Comparison of ENCODE assay signal across 8 cellular contexts in the genomic region with DNA sequence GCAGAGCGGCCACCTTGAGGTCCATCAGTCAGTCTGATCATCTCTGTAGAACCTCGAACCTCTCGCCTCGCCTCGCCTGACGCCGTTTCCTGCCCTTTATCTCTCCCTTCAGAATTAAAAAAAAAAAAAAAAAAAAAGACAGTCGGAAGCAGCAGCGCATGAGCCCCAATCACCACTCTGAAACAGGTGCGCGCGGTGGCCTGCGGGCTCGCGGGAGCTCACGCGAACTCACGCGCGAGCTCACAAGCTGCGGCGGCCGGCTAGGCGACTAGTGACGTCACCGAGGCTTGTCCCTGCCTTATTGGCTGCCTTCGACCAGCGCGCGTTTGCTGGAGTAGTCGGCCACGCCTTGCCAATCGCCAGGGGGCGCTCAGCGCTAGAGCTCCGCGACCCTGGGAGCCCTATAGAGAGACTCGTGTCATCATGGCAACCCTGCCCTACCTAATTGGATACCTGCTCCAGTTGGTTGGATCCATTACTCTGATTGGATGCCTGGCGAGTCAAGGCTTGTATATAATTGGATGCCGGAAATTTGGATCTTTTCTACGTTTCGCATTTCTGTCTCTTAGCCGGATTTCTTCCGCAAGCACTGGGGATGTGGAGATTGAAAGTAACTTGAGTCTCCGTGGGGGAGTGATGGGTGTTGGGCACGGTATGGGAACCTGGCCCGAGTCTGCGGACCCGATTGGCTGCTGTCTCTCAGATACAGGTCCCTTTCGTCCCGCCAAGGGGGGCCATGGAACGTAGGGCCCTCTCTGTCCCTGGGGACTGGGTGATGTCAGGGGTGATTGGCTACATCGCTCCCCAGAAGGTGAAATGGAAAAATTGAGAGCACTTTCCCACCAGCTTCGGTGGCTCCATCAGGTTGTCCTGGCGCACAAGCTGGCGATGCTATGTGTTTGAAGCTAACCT. TPM values are rescaled to one million over a fixed set of nuclear protein-coding genes. Genes with fewer than 3 reads are reported as not detected.
DNase-seq lines count a peak whose midpoint lies in the region; ATAC-seq and TF ChIP-seq lines count a peak whose summit lies in the region.

No MANE protein-coding gene starts in this region.

- no peaks in the 10 kb centered on the region for H3K9me3 ChIP-seq in MG63
- no peaks in the 10 kb centered on the region for H3K9me3 ChIP-seq in lower lobe of right lung

- peak overlapping the region; percentile 14 for H3K4me3 Mint-ChIP-seq in activated CD4-positive, alpha-beta T cell treated with anti-CD3 and anti-CD28 coated beads, Interleukin-2, amount 10 ng/mL, durations not matched to agents 24 days and 14 days

- H3K36me3 ChIP-seq in MG63 = no peaks in the 10 kb centered on the region
- H3K36me3 ChIP-seq in lower lobe of right lung = no peaks in the 10 kb centered on the region

- H3K27ac ChIP-seq in lower lobe of right lung = no peak overlapping the region

- peaks cover 4% of the 10 kb centered on the region for H3K4me1 Mint-ChIP-seq in activated CD4-positive, alpha-beta T cell treated with anti-CD3 and anti-CD28 coated beads, Interleukin-2, amount 10 ng/mL, durations not matched to agents 24 days and 14 days

- TF ChIP-seq CTCF in lower lobe of right lung (IDR thresholded peaks at IDR 0.05) = peak; percentile 50

- DNase-seq in EH (ENCODE audit: low read depth) = peak; percentile 52
- peak; percentile 87 for DNase-seq in MG63
- DNase-seq in activated CD4-positive, alpha-beta T cell treated with anti-CD3 and anti-CD28 coated beads, Interleukin-2, amount 10 ng/mL, durations not matched to agents 24 days and 14 days = peak; percentile 91
- DNase-seq in dermis blood vessel endothelial cell = peak; percentile 94
- DNase-seq in lower lobe of right lung = peak; percentile 91
- peak; percentile 47 for DNase-seq in stimulated activated CD8-positive, alpha-beta memory T cell treated with anti-CD3 and anti-CD28 coated beads, Interleukin-12 subunit alpha, Interleukin-12 subunit beta, amount 100 ng/mL, for 1 hour (ENCODE audit: low read depth)
- no peak for DNase-seq in NCI-H2107 treated with DMSO at 0.1 percent for 48 hours (lab: John Stamatoyannopoulos, UW; ENCODE audit: unreplicated experiment)
- DNase-seq in amniotic stem cell (lab: John Stamatoyannopoulos, UW) = no peak

- H3K4me1 ChIP-seq in lower lobe of right lung = no peaks in the 10 kb centered on the region

- peaks cover 2% of the 10 kb centered on the region; the same call in 1 of the 2 replicates for H3K27me3 ChIP-seq in MG63
- peaks cover 15% of the 10 kb centered on the region for H3K27me3 ChIP-seq in lower lobe of right lung (ENCODE audit: low read depth)

- H3K27ac Mint-ChIP-seq in activated CD4-positive, alpha-beta T cell treated with anti-CD3 and anti-CD28 coated beads, Interleukin-2, amount 10 ng/mL, durations not matched to agents 24 days and 14 days = no peak overlapping the region

- peaks cover 3% of the 10 kb centered on the region for H3K27me3 Mint-ChIP-seq in activated CD4-positive, alpha-beta T cell treated with anti-CD3 and anti-CD28 coated beads, Interleukin-2, amount 10 ng/mL, durations not matched to agents 24 days and 14 days

- intact Hi-C loops in activated CD4-positive, alpha-beta T cell treated with anti-CD3 and anti-CD28 coated beads, Interleukin-2, amount 10 ng/mL, durations not matched to agents 24 days and 14 days (cut with micrococcal nuclease) = loop anchor here (2.0 kb wide), 1 partner anchor 175 kb away; no protein-coding TSS in a partner anchor
- intact Hi-C loops in lower lobe of right lung (cut with DNase I) = no loop called here

- ATAC-seq in lower lobe of right lung = peak; percentile 84 to 87

- H3K9me3 Mint-ChIP-seq in activated CD4-positive, alpha-beta T cell treated with anti-CD3 and anti-CD28 coated beads, Interleukin-2, amount 10 ng/mL, durations not matched to agents 24 days and 14 days = peaks cover 4% of the 10 kb centered on the region

- no peaks in the 10 kb centered on the region for H3K36me3 Mint-ChIP-seq in activated CD4-positive, alpha-beta T cell treated with anti-CD3 and anti-CD28 coated beads, Interleukin-2, amount 10 ng/mL, durations not matched to agents 24 days and 14 days (ENCODE audit: low read depth)

- H3K4me3 ChIP-seq in MG63 (no peak overlapping the region), lower lobe of right lung (no peak overlapping the region)

RNA-seq across cellular contexts. Expression of gene SYT3, which starts 31.6 kb away (rescaled TPM):
- not detected in 2 replicates for total RNA-seq in MG63 (2014; rRNA removed; shearing (Covaris generic); ENCODE audit: low replicate concordance)
- not detected in 2 replicates for total RNA-seq in activated CD4-positive, alpha-beta T cell treated with anti-CD3 and anti-CD28 coated beads, Interleukin-2, amount 10 ng/mL, durations not matched to agents 24 days and 14 days
- total RNA-seq in dermis blood vessel endothelial cell (under 0.01 TPM in 1 of 2 replicates, not detected in the other), lower lobe of right lung (1.2 TPM)

RNA-seq across cellular contexts. Expression of gene LRRC4B, which starts 39.9 kb away (rescaled TPM):
- 1.1 and 1.7 TPM in 2 replicates for total RNA-seq in MG63 (2014; rRNA removed; shearing (Covaris generic); ENCODE audit: low replicate concordance)
- 0.12 TPM in 1 of 2 replicates, not detected in the other for total RNA-seq in activated CD4-positive, alpha-beta T cell treated with anti-CD3 and anti-CD28 coated beads, Interleukin-2, amount 10 ng/mL, durations not matched to agents 24 days and 14 days
- total RNA-seq in dermis blood vessel endothelial cell = under 0.01 and 0.05 TPM in 2 replicates
- total RNA-seq in lower lobe of right lung = 3.9 TPM

RNA-seq across cellular contexts. Expression of gene C19orf81, which starts 41.1 kb away (rescaled TPM):
- 0.33 TPM in 1 of 2 replicates, not detected in the other for total RNA-seq in MG63 (2014; rRNA removed; shearing (Covaris generic); ENCODE audit: low replicate concordance)
- 0.98 TPM in 1 of 2 replicates, not detected in the other for total RNA-seq in activated CD4-positive, alpha-beta T cell treated with anti-CD3 and anti-CD28 coated beads, Interleukin-2, amount 10 ng/mL, durations not matched to agents 24 days and 14 days
- 0.28 TPM in 1 of 2 replicates, not detected in the other for total RNA-seq in dermis blood vessel endothelial cell
- 5.2 TPM for total RNA-seq in lower lobe of right lung

Comparison
In these comparisons a context has a peak if more than half of its experiments do, and no peak if none do; other contexts are left out.
1. DNase-seq: peak in EH (single experiment), MG63 (single experiment), activated CD4-positive, alpha-beta T cell treated with anti-CD3 and anti-CD28 coated beads, Interleukin-2, amount 10 ng/mL, durations not matched to agents 24 days and 14 days (single experiment), dermis blood vessel endothelial cell (single experiment), lower lobe of right lung (single experiment) and stimulated activated CD8-positive, alpha-beta memory T cell treated with anti-CD3 and anti-CD28 coated beads, Interleukin-12 subunit alpha, Interleukin-12 subunit beta, amount 100 ng/mL, for 1 hour (single experiment); none in NCI-H2107 treated with DMSO at 0.1 percent for 48 hours (single experiment) and amniotic stem cell (single experiment).